In genomic region chr2:231926180-231926741, GRCh38 we compare ENCODE assay signal across 1 cellular context.
TF ChIP-seq lines count a peak whose summit lies in the region.

Gene NPPC (minus strand): TSS chr2:231926396. CDS start chr2:231926249, 147 bp downstream.

TF ChIP-seq in HepG2, 621 proteins besides CTCF, POLR2A, EP300 and RAD21 (continued from another document and continues in another):
- TF ChIP-seq HMGXB3 (CRISPR knock-in tag; IDR thresholded peaks at IDR 0.05; ENCODE audit: borderline replicate concordance) (no peak), GPBP1L1 (CRISPR knock-in tag; IDR thresholded peaks at IDR 0.05) (no peak), TCF7 (IDR thresholded peaks at IDR 0.05; ENCODE audit: low read depth) (no peak), ZNF619 (CRISPR knock-in tag; IDR thresholded peaks at IDR 0.05) (no peak), ZNF7 (CRISPR knock-in tag; IDR thresholded peaks at IDR 0.05) (no peak), RARA (CRISPR knock-in tag; IDR thresholded peaks at IDR 0.05) (no peak), ZNF451 (CRISPR knock-in tag; IDR thresholded peaks at IDR 0.05) (no peak), ZNF574 (CRISPR knock-in tag; IDR thresholded peaks at IDR 0.05) (peak; percentile 30; the same call in 1 of the 2 replicates), DMAP1 (CRISPR knock-in tag; IDR thresholded peaks at IDR 0.05) (no peak), BATF2 (CRISPR knock-in tag; IDR thresholded peaks at IDR 0.05) (no peak), ZKSCAN8 (CRISPR knock-in tag; IDR thresholded peaks at IDR 0.05; ENCODE audit: borderline replicate concordance) (no peak), U2AF1 (optimal IDR thresholded peaks at IDR 0.05; ENCODE audit: low read depth, low read length) (no peak), ZNF598 (CRISPR knock-in tag; IDR thresholded peaks at IDR 0.05; ENCODE audit: borderline replicate concordance) (no peak), ZBTB40 (IDR thresholded peaks at IDR 0.05) (no peak), ZBTB40 (CRISPR knock-in tag; IDR thresholded peaks at IDR 0.05) (no peak), SCMH1 (CRISPR knock-in tag; IDR thresholded peaks at IDR 0.05; ENCODE audit: borderline replicate concordance) (no peak), TFDP2 (CRISPR knock-in tag; IDR thresholded peaks at IDR 0.05) (peak; percentile 76), SP4 (CRISPR knock-in tag; IDR thresholded peaks at IDR 0.05) (no peak), YY1 (IDR thresholded peaks at IDR 0.05; ENCODE audit: insufficient read depth, insufficient replicate concordance, low read depth, low read length) (peak; percentile 23), ZNF768 (CRISPR knock-in tag; IDR thresholded peaks at IDR 0.05) (peak; percentile 65), ZFP36 (IDR thresholded peaks at IDR 0.05; ENCODE audit: borderline replicate concordance, low read depth, low read length, partially characterized antibody) (no peak), ZBTB7B (CRISPR knock-in tag; IDR thresholded peaks at IDR 0.05) (peak; percentile 44; the same call in 1 of the 2 replicates), CENPX (CRISPR knock-in tag; IDR thresholded peaks at IDR 0.05) (no peak), ETV6 (CRISPR knock-in tag; conservative IDR thresholded peaks at IDR 0.05) (no peak; the same call in 1 of the 2 replicates), KDM3A (CRISPR knock-in tag; IDR thresholded peaks at IDR 0.05; ENCODE audit: low read depth) (no peak), RELA (CRISPR knock-in tag; IDR thresholded peaks at IDR 0.05) (no peak), ZNF280D (CRISPR knock-in tag; IDR thresholded peaks at IDR 0.05) (no peak; the same call in 1 of the 2 replicates), SAFB2 (CRISPR knock-in tag; IDR thresholded peaks at IDR 0.05; ENCODE audit: borderline replicate concordance, low read depth) (peak; percentile 44; the same call in 1 of the 2 replicates), RARG (CRISPR knock-in tag; IDR thresholded peaks at IDR 0.05; ENCODE audit: low read depth) (no peak), STAT6 (CRISPR knock-in tag; IDR thresholded peaks at IDR 0.05; ENCODE audit: borderline replicate concordance) (no peak)
